Comparison of ENCODE assay signal across 8 cellular contexts in the genomic region with DNA sequence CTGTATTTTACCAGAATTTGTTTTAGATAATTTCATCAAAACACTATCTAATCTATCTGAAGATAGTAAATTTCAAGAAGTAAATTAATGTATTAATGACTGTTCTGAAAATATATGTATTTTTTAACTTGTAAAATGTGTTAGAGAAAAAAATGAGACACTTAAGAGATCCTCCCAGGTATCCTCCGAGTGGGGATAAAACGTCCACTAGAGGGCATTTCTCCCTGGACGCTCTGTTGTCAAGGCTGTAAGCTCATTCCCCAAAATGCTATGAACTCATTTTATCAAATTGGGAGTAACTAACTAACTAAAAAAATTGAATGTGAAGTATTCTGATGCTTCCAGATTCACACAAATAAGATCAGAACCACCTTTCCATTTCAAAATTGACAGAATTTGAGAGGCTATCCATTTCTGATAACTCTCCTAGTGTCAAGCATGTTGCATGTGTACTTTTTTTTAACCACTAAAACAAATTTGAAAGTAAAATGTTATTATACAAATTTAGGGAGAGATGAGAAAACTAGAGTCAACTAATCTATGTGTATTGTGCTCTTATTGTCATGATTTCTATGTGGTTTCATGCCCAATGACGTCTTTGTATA.
DNase-seq lines count a peak whose midpoint lies in the region; ATAC-seq and TF ChIP-seq lines count a peak whose summit lies in the region.

No MANE protein-coding gene starts in this region.

- H3K27ac ChIP-seq in VCaP, result no peak overlapping the region
- no peak overlapping the region for H3K27ac ChIP-seq in left ventricle myocardium inferior (replicated peaks)
- H3K27ac ChIP-seq in testis, result no peak overlapping the region

- H3K27me3 ChIP-seq in left ventricle myocardium inferior (ENCODE audit: low read depth) (no peaks in the 10 kb centered on the region), testis (no peaks in the 10 kb centered on the region)

- intact Hi-C loops in left ventricle myocardium inferior (cut with micrococcal nuclease) (no loop called here), testis (cut with DNase I; ENCODE audit: low total_unique reads) (no loop called here)

- 35 to 43% methylated on average over 4 of the region's 4 CpGs for WGBS in testis, 2 donors

- H3K36me3 ChIP-seq in left ventricle myocardium inferior (no peaks in the 10 kb centered on the region), testis (ENCODE audit: low read depth, missing control alignments) (no peaks in the 10 kb centered on the region)

- H3K9me3 ChIP-seq in left ventricle myocardium inferior (replicated peaks) (no peaks in the 10 kb centered on the region), testis (no peaks in the 10 kb centered on the region)

- H3K4me3 ChIP-seq in left ventricle myocardium inferior (no peak overlapping the region), testis (no peak overlapping the region)

- peak; percentile 5 for DNase-seq in COR-L47 (lab: John Stamatoyannopoulos, UW)
- DNase-seq in HuH-7 (ENCODE audit: low spot score), result peak; percentile 15
- no peak for DNase-seq in left ventricle myocardium inferior
- DNase-seq in testis, result peak; percentile 26
- no peak for DNase-seq in NK-92 treated with Interleukin-12 subunit alpha and Interleukin-12 subunit beta, amount 100 ng/mL, for 24 hours (lab: John Stamatoyannopoulos, UW)

- no peak for TF ChIP-seq POLR2A in testis (IDR thresholded peaks at IDR 0.05)

- ATAC-seq in GM18907 (IDR thresholded peaks at IDR 0.05; ENCODE audit: unreplicated experiment) (peak; percentile 67), GM18858 (IDR thresholded peaks at IDR 0.05; ENCODE audit: unreplicated experiment) (no peak)

- peak; percentile 91 for TF ChIP-seq CTCF in VCaP (conservative IDR thresholded peaks at IDR 0.05)
- peak; percentile 79 for TF ChIP-seq CTCF in left ventricle myocardium inferior (IDR thresholded peaks at IDR 0.05; ENCODE audit: borderline replicate concordance)
- peak in 2 of 3 experiments; percentile 41 to 74 for TF ChIP-seq CTCF in testis (IDR thresholded peaks at IDR 0.05)

- H3K4me1 ChIP-seq in left ventricle myocardium inferior, result no peaks in the 10 kb centered on the region
- H3K4me1 ChIP-seq in testis, result no peaks in the 10 kb centered on the region

Comparison
In these comparisons a context has a peak if more than half of its experiments do, and no peak if none do; other contexts are left out.
1. DNase-seq: peak in COR-L47 (single experiment), HuH-7 (single experiment) and testis (single experiment); none in left ventricle myocardium inferior (single experiment) and NK-92 treated with Interleukin-12 subunit alpha and Interleukin-12 subunit beta, amount 100 ng/mL, for 24 hours (single experiment).
2. Peak in every context shown above with its lines, with median percentiles within 50 percentile points of each other: CTCF ChIP-seq.